7 cellular contexts compared by ENCODE assay signal in genomic region chr20:508364-508787, GRCh38. TPM values are rescaled to one million over a fixed set of nuclear protein-coding genes. Genes with fewer than 3 reads are reported as not detected.
DNase-seq lines count a peak whose midpoint lies in the region; ATAC-seq, FAIRE-seq and TF ChIP-seq lines count a peak whose summit lies in the region.
"Not testable (repeated sequence)": the region's sequence is repeated elsewhere in the genome, so short reads cannot be mapped to it uniquely, and the experiment has no call there.

No MANE protein-coding gene starts in this region.

- not testable (repeated sequence) for H3K4me3 ChIP-seq in PC-3 (ENCODE audit: low read length); mammary epithelial cell (replicated peaks in 1 of 3; ENCODE audit: insufficient read depth in 1 of 3, low read depth in 2 of 3, low read length in 3 of 3); fibroblast of mammary gland (ENCODE audit: control insufficient read depth, low read depth, low read length); hepatocyte

- not testable (repeated sequence) for H3F3A ChIP-seq in PC-3 (ENCODE audit: low read length, unreplicated experiment)

- H3K36me3 ChIP-seq in PC-3 (ENCODE audit: low read depth, low read length) (peaks cover 44% of the 10 kb centered on the region), mammary epithelial cell (ENCODE audit: insufficient read depth, low read length) (peaks cover 24% of the 10 kb centered on the region)
- H3K36me3 ChIP-seq in hepatocyte (replicated peaks; ENCODE audit: insufficient read depth, low read depth): not testable (repeated sequence)

- FAIRE-seq in H54 (lab: Jason Lieb, UNC): peak; percentile 87

- H3K27ac Mint-ChIP-seq in WTC11 (peak overlapping the region; percentile 77), osteocyte (ENCODE audit: unreplicated experiment) (peak overlapping the region; percentile 29)

- dilution Hi-C loops in mammary epithelial cell (cut with HindIII; ENCODE audit: low sequenced_read_pairs): not testable (repeated sequence)

- H3K9me2 ChIP-seq in PC-3 (replicated peaks; ENCODE audit: low read length); hepatocyte (replicated peaks; ENCODE audit: insufficient read depth): not testable (repeated sequence)

- not testable (repeated sequence) for H3K4me1 Mint-ChIP-seq in WTC11
- peaks cover 23% of the 10 kb centered on the region for H3K4me1 Mint-ChIP-seq in osteocyte (ENCODE audit: unreplicated experiment)

- 31% methylated on average over 6 of the region's 6 CpGs for WGBS in mammary epithelial cell (ENCODE audit: low coverage, missing lambda C conversion rate)
- WGBS in hepatocyte (ENCODE audit: low lambda C conversion rate, missing lambda C conversion rate): 68% methylated on average over 6 of the region's 6 CpGs

- not testable (repeated sequence) for H3K4me2 ChIP-seq in PC-3 (ENCODE audit: low read length); hepatocyte
- H3K4me2 ChIP-seq in mammary epithelial cell (ENCODE audit: insufficient read depth, low read depth, low read length): peak overlapping the region; percentile 33

- DNase-seq in H54 (ENCODE audit: insufficient read length, low spot score); PC-3; WTC11 (ENCODE audit: low spot score); hepatocyte (ENCODE audit: low spot score); osteocyte (ENCODE audit: extremely low spot score, unreplicated experiment): not testable (repeated sequence)
- peak; percentile 3 for DNase-seq in mammary epithelial cell
- DNase-seq in fibroblast of mammary gland (ENCODE audit: low read depth): peak; percentile 38

- not testable (repeated sequence) for H3K4me3 Mint-ChIP-seq in WTC11; osteocyte (ENCODE audit: unreplicated experiment)

- H3K9me3 Mint-ChIP-seq in WTC11; osteocyte (ENCODE audit: unreplicated experiment): not testable (repeated sequence)

- H3K27ac ChIP-seq in PC-3 (ENCODE audit: low read length); mammary epithelial cell (ENCODE audit: insufficient read depth, low read depth, low read length): not testable (repeated sequence)
- H3K27ac ChIP-seq in hepatocyte: peak overlapping the region; percentile 37

- not testable (repeated sequence) for H3K27me3 ChIP-seq in PC-3 (ENCODE audit: low read length); mammary epithelial cell (ENCODE audit: insufficient read depth, low read length); hepatocyte

- H3K9me3 ChIP-seq in PC-3 (ENCODE audit: low read length); mammary epithelial cell (replicated peaks; ENCODE audit: insufficient read depth, low read length); hepatocyte (ENCODE audit: low read depth): not testable (repeated sequence)

- not testable (repeated sequence) for TF ChIP-seq CTCF in PC-3 (conservative IDR thresholded peaks at IDR 0.05; ENCODE audit: low read depth, low read length); WTC11 (IDR thresholded peaks at IDR 0.05); mammary epithelial cell (conservative IDR thresholded peaks at IDR 0.05 in 1 of 2, IDR thresholded peaks at IDR 0.05 in 1 of 2; ENCODE audit: extremely low read depth in 1 of 2, insufficient read depth in 1 of 2, low read depth in 1 of 2, low read length in 2 of 2); fibroblast of mammary gland (conservative IDR thresholded peaks at IDR 0.05; ENCODE audit: control insufficient read depth, insufficient read depth, low read depth, low read length); hepatocyte (IDR thresholded peaks at IDR 0.05; ENCODE audit: poor library complexity); osteocyte (IDR thresholded peaks at IDR 0.05)

- H3K4me1 ChIP-seq in PC-3 (ENCODE audit: insufficient read depth, low read length); hepatocyte (ENCODE audit: insufficient read depth): not testable (repeated sequence)
- H3K4me1 ChIP-seq in mammary epithelial cell (ENCODE audit: insufficient read depth, low read length): peaks cover 12% of the 10 kb centered on the region

- H2AFZ ChIP-seq in PC-3 (ENCODE audit: low read length); mammary epithelial cell (ENCODE audit: low read depth, low read length); hepatocyte: not testable (repeated sequence)

- POLR2A ChIA-PET in PC-3 (lab: Charles Lee; ENCODE audit: unreplicated experiment); WTC11 (lab: Charles Lee): not testable (repeated sequence)

- intact Hi-C loops in PC-3 (cut with micrococcal nuclease); mammary epithelial cell (cut with micrococcal nuclease): not testable (repeated sequence)

- not testable (repeated sequence) for H3K27me3 Mint-ChIP-seq in WTC11 (ENCODE audit: low read depth); osteocyte (ENCODE audit: unreplicated experiment)

- CTCF ChIA-PET in PC-3 (lab: Charles Lee) (interaction anchor here (0.6 to 0.7 kb wide), 2 partner anchors 77 to 137 kb away, joined by 3 to 4 read pairs; no protein-coding TSS in a partner anchor), WTC11 (lab: Charles Lee) (interaction anchor here (1.0 kb wide), 1 partner anchor 159 kb away, joined by 3 read pairs; no protein-coding TSS in a partner anchor)
- CTCF ChIA-PET in mammary epithelial cell (lab: Charles Lee; ENCODE audit: low non-redundant PET): not testable (repeated sequence)

- H4K20me1 ChIP-seq in PC-3 (ENCODE audit: low read length): peaks cover 60% of the 10 kb centered on the region
- not testable (repeated sequence) for H4K20me1 ChIP-seq in mammary epithelial cell (ENCODE audit: insufficient read depth, low read length)
- H4K20me1 ChIP-seq in hepatocyte (ENCODE audit: insufficient read depth, poor library complexity, severe bottlenecking): peaks cover 78% of the 10 kb centered on the region

- not testable (repeated sequence) for TF ChIP-seq POLR2A in H54 (IDR thresholded peaks at IDR 0.05; ENCODE audit: low read depth, low read length)

- peak; percentile 25 for ATAC-seq in PC-3
- ATAC-seq in WTC11: not testable (repeated sequence)

- H3K9ac ChIP-seq in PC-3 (ENCODE audit: low read length); mammary epithelial cell (ENCODE audit: insufficient read depth, low read length): not testable (repeated sequence)

- H3K79me2 ChIP-seq in PC-3 (ENCODE audit: low read length): peaks cover 74% of the 10 kb centered on the region
- H3K79me2 ChIP-seq in mammary epithelial cell (ENCODE audit: insufficient read depth, low read length): peaks cover 77% of the 10 kb centered on the region
- peaks cover 92% of the 10 kb centered on the region for H3K79me2 ChIP-seq in hepatocyte

- H3K36me3 Mint-ChIP-seq in WTC11 (peaks cover 44% of the 10 kb centered on the region), osteocyte (ENCODE audit: unreplicated experiment) (peaks cover 26% of the 10 kb centered on the region)

- not testable (repeated sequence) for BruUV-seq in PC-3 (replicated peaks; lab: Mats Ljungman, UMichigan); mammary epithelial cell (replicated peaks; lab: Mats Ljungman, UMichigan)

- in situ Hi-C loops in mammary epithelial cell (cut with MboI; ENCODE audit: low sequenced_read_pairs in 2 of 2): not testable (repeated sequence)

RNA-seq across cellular contexts. Expression of gene CSNK2A1, which starts 35.2 kb away (rescaled TPM):
- 147 and 161 TPM in 2 replicates for total RNA-seq in PC-3 (2014; rRNA removed)
- 235 to 244 TPM (median 236 TPM) in 3 replicates for total RNA-seq in WTC11 (2021)
- 100 to 1,000 TPM; 153 to 183 TPM for total RNA-seq in mammary epithelial cell
- polyA plus RNA-seq in mammary epithelial cell: 94.6 TPM
- 154 TPM for polyA minus RNA-seq in mammary epithelial cell
- 157 and 173 TPM in 2 replicates for total RNA-seq in hepatocyte
- polyA plus RNA-seq in hepatocyte: 63.9 and 65.6 TPM in 2 replicates
- total RNA-seq in osteocyte: 129 TPM in 2 replicates

RNA-seq across cellular contexts. Expression of gene TBC1D20, which starts 46.0 kb away (rescaled TPM):
- total RNA-seq in PC-3 (2014; rRNA removed) (24.2 and 26.3 TPM in 2 replicates), WTC11 (2021) (14.6 to 15.6 TPM (median 15.4 TPM) in 3 replicates), mammary epithelial cell (10 to 100 TPM; 36.5 to 43.2 TPM), hepatocyte (29.3 and 32.8 TPM in 2 replicates), osteocyte (52.8 and 54.1 TPM in 2 replicates)
- polyA plus RNA-seq in mammary epithelial cell (31.9 TPM), hepatocyte (33.9 and 35.8 TPM in 2 replicates)
- 36.3 TPM for polyA minus RNA-seq in mammary epithelial cell
